In genomic region chr9:69326261-69326660, GRCh38 we compare ENCODE assay signal across 11 cellular contexts. TPM values are rescaled to one million over a fixed set of nuclear protein-coding genes. Genes with fewer than 3 reads are reported as not detected.
A peak's percentile ranks its signal among the peaks of the same experiment; 100 is the strongest.
DNase-seq lines count a peak whose midpoint lies in the region; ATAC-seq and TF ChIP-seq lines count a peak whose summit lies in the region.
"Had no signal": no experiment of that assay in that cellular context is flagged by ENCODE, and none has a peak within 500 bp of the region (broad histone marks: within the 10 kb centered on the region; RNA-seq: fewer than 3 reads in every experiment).

No MANE protein-coding gene starts in this region.

- H3K4me1 ChIP-seq in mesendoderm (ENCODE audit: control insufficient read depth, low read depth, low read length): peaks cover 4% of the 10 kb centered on the region

- no peak overlapping the region for H3K27ac ChIP-seq in mesendoderm (ENCODE audit: low read depth, low read length)
- H3K27ac ChIP-seq in substantia nigra (ENCODE audit: low read depth, low read length, poor library complexity, severe bottlenecking): no peak overlapping the region
- H3K27ac ChIP-seq: 22Rv1 had no signal

- H3K79me2 ChIP-seq in mesendoderm (ENCODE audit: control insufficient read depth, insufficient read depth, low read length): peaks cover 16% of the 10 kb centered on the region

- H2AK5ac ChIP-seq in mesendoderm (ENCODE audit: low read length): no peak overlapping the region

- no peaks in the 10 kb centered on the region for H3K27me3 ChIP-seq in mesendoderm (ENCODE audit: insufficient read depth, low read length, poor library complexity)

- H3K56ac ChIP-seq in mesendoderm (ENCODE audit: low read length): peak overlapping the region; percentile 90

- peak overlapping the region; percentile 60 for H3K4me3 ChIP-seq in mesendoderm (ENCODE audit: low read length)

- H3K4ac ChIP-seq in mesendoderm (ENCODE audit: low read depth, low read length): no peak overlapping the region

- no peak overlapping the region for H4K5ac ChIP-seq in mesendoderm (ENCODE audit: low read length)

- no peak overlapping the region for H2BK15ac ChIP-seq in mesendoderm (replicated peaks; ENCODE audit: low read depth)

- H3K79me1 ChIP-seq in mesendoderm (ENCODE audit: low read length): peaks cover 6% of the 10 kb centered on the region

- TF ChIP-seq CTCF in omental fat pad (IDR thresholded peaks at IDR 0.05): no peak

- no CpG with 5 or more reads among the region's 7 CpGs for WGBS in mesendoderm (ENCODE audit: extremely low coverage, insufficient coverage, low lambda C conversion rate)

- H3K36me3 ChIP-seq in mesendoderm (ENCODE audit: control insufficient read depth, insufficient read depth, low read length): no peaks in the 10 kb centered on the region

- H3K23ac ChIP-seq in mesendoderm (ENCODE audit: low read length): no peak overlapping the region

- H2BK5ac ChIP-seq in mesendoderm (ENCODE audit: low read length): no peak overlapping the region

- peak; percentile 2 for DNase-seq in DMS 273 (lab: John Stamatoyannopoulos, UW; ENCODE audit: unreplicated experiment)
- no peak for DNase-seq in DMS 273 treated with DMSO at 0.1 percent for 48 hours (lab: John Stamatoyannopoulos, UW)
- peak; percentile 47 for DNase-seq in globus pallidus (ENCODE audit: low spot score)
- DNase-seq in mesendoderm: peak; percentile 31
- peak in 27 of 49 donors; percentile 3 to 70 (median 29) for DNase-seq in substantia nigra (lab: John Stamatoyannopoulos, UW)
- no peak for DNase-seq in omental fat pad (ENCODE audit: low spot score)
- DNase-seq in activated CD4-positive, alpha-beta T cell treated with anti-CD3 and anti-CD28 coated beads for 1 hour: no peak
- no peak for DNase-seq in KBM-7
- DNase-seq: MV-4-11; NK-92 treated with Interleukin-12 subunit alpha and Interleukin-12 subunit beta, amount 100 ng/mL, for 24 hours had no signal

- H4K8ac ChIP-seq in mesendoderm (ENCODE audit: low read depth, low read length): no peak overlapping the region

- H3K18ac ChIP-seq in mesendoderm (ENCODE audit: low read length): no peak overlapping the region

- H2BK120ac ChIP-seq in mesendoderm (ENCODE audit: low read depth, low read length): no peak overlapping the region

- peak overlapping the region; percentile 77 for H3K9ac ChIP-seq in mesendoderm (ENCODE audit: low read length)

- in situ Hi-C loops in KBM-7 (cut with MboI; ENCODE audit: low pct_unique_long_range_greater_than_20kb, low sequenced_read_pairs): no loop called here

- no peak for ATAC-seq in omental fat pad (ENCODE audit: low FRiP score)

- H3K4me2 ChIP-seq in mesendoderm (ENCODE audit: low read length): peak overlapping the region; percentile 56

RNA-seq across cellular contexts. Expression of gene ENTREP1, which starts 1.2 kb away (rescaled TPM):
- 28.2 TPM for polyA plus RNA-seq in mesendoderm (2013, experiment 1 of 2)
- 28.1 TPM for polyA plus RNA-seq in mesendoderm (2013, experiment 2 of 2)
- total RNA-seq in omental fat pad: 1 to 10 TPM; 1.9 to 8.0 (median 2.6) TPM

Comparison
In these comparisons a context has a peak if more than half of its experiments do, and no peak if none do; other contexts are left out.
1. DNase-seq: peak in DMS 273 (single experiment), globus pallidus (single experiment), mesendoderm (single experiment) and substantia nigra (27 of 49); none in DMS 273 treated with DMSO at 0.1 percent for 48 hours (single experiment), omental fat pad (single experiment), activated CD4-positive, alpha-beta T cell treated with anti-CD3 and anti-CD28 coated beads for 1 hour (single experiment) and KBM-7 (single experiment).